In the genomic region with DNA sequence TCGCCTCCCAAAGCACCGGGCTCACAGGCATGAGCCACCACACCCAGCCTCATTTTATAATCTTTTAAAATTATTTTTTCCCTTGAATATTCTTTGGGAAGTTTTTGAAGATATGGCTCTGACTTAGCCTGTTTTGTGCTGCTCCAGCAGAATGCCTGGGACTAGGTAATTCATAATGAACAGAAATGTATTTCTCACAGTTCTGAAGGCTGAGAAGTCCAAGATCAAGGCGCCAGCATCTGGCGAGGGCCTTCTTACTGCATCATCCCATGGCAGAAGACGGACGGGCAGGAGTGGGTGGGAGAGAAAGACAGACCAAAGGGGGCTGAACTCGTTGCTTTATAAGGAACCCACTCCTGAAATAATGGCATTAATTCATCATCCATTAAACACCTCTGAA, we compare ENCODE assay signal across 19 cellular contexts.
DNase-seq lines count a peak whose midpoint lies in the region; ATAC-seq and TF ChIP-seq lines count a peak whose summit lies in the region.
"Had no signal": no experiment of that assay in that cellular context is flagged by ENCODE, and none has a peak within 500 bp of the region (broad histone marks: within the 10 kb centered on the region; RNA-seq: fewer than 3 reads in every experiment).

No MANE protein-coding gene starts in this region.

- H3K27ac ChIP-seq in right cardiac atrium (ENCODE audit: low read length) = peak overlapping the region; percentile 87
- peak overlapping the region in 3 of 4 donors; percentile 74 to 85 (median 77) for H3K27ac ChIP-seq in esophagus muscularis mucosa (replicated peaks in 1 of 4)
- H3K27ac ChIP-seq in psoas muscle = peak overlapping the region; percentile 80
- H3K27ac ChIP-seq in prostate gland = no peak overlapping the region
- H3K27ac ChIP-seq: BLaER1 had no signal

- H3K9me3 ChIP-seq in right cardiac atrium (ENCODE audit: control insufficient read depth, low read length) (no peaks in the 10 kb centered on the region), esophagus muscularis mucosa (no peaks in the 10 kb centered on the region), psoas muscle (no peaks in the 10 kb centered on the region), prostate gland (no peaks in the 10 kb centered on the region)
- H3K9me3 ChIP-seq: BLaER1 had no signal

- TF ChIP-seq POLR2A in esophagus muscularis mucosa (IDR thresholded peaks at IDR 0.05; ENCODE audit: low read depth) (no peak), prostate gland (IDR thresholded peaks at IDR 0.05) (no peak)

- TF ChIP-seq EP300 in esophagus muscularis mucosa (IDR thresholded peaks at IDR 0.05) = no peak

- intact Hi-C loops in right cardiac atrium (cut with DNase I) (loop anchor here in 1 of 4 donors (5.0 kb wide), 1 partner anchor 48 kb away; no protein-coding TSS in a partner anchor), left cardiac atrium (cut with DNase I) (loop anchor here in 1 of 2 donors (5.0 to 10.0 kb wide), 2 partner anchors 55 to 148 kb away; partner anchors contain the start of gene SPSB1), esophagus muscularis mucosa (cut with DNase I) (loop anchor here (10.0 kb wide), 1 partner anchor 65 kb away; no protein-coding TSS in a partner anchor), psoas muscle (cut with DNase I) (loop anchor here in 1 of 2 donors (5.0 kb wide), 1 partner anchor 63 kb away; no protein-coding TSS in a partner anchor), prostate gland (cut with DNase I) (loop anchor here (5.0 kb wide), 1 partner anchor 58 kb away; no protein-coding TSS in a partner anchor)

- DNase-seq in right cardiac atrium (no peak), left cardiac atrium (no peak), esophagus muscularis mucosa (ENCODE audit: extremely low spot score) (no peak), psoas muscle (no peak), prostate gland (ENCODE audit: low spot score) (no peak)
- no peak for DNase-seq in activated CD8-positive, alpha-beta memory T cell treated with anti-CD3 and anti-CD28 coated beads, Interleukin-2, amount 50 U/mL, for 48 hours
- DNase-seq: CD4-positive, alpha-beta memory T cell; DMS153; GDM1; H9; MV-4-11; NCI-H1694 treated with DMSO at 0.1 percent for 48 hours; NCI-H748 treated with DMSO at 0.1 percent for 48 hours; NK-92 treated with Interleukin-12 subunit alpha and Interleukin-12 subunit beta, amount 100 ng/mL, for 24 hours; SIG-M5 had no signal

- H3K27me3 ChIP-seq in right cardiac atrium (ENCODE audit: control insufficient read depth, insufficient read depth) (no peaks in the 10 kb centered on the region), esophagus muscularis mucosa (no peaks in the 10 kb centered on the region), psoas muscle (ENCODE audit: insufficient read depth in 3 of 3, low read length in 2 of 3) (no peaks in the 10 kb centered on the region), prostate gland (replicated peaks; ENCODE audit: insufficient read depth) (no peaks in the 10 kb centered on the region)
- H3K27me3 ChIP-seq: BLaER1 had no signal

- no peak overlapping the region for H3K4me3 ChIP-seq in right cardiac atrium (ENCODE audit: low read length)
- H3K4me3 ChIP-seq in esophagus muscularis mucosa = no peak overlapping the region
- H3K4me3 ChIP-seq in psoas muscle = no peak overlapping the region
- no peak overlapping the region for H3K4me3 ChIP-seq in prostate gland
- H3K4me3 ChIP-seq: BLaER1, K562 had no signal

- H3K36me3 ChIP-seq in esophagus muscularis mucosa (no peaks in the 10 kb centered on the region), psoas muscle (ENCODE audit: insufficient read depth in 1 of 2, low read depth in 1 of 2) (no peaks in the 10 kb centered on the region), prostate gland (no peaks in the 10 kb centered on the region)
- H3K36me3 ChIP-seq: BLaER1 had no signal

- TF ChIP-seq CTCF in esophagus muscularis mucosa (IDR thresholded peaks at IDR 0.05) = no peak
- TF ChIP-seq CTCF in psoas muscle (IDR thresholded peaks at IDR 0.05) = no peak
- TF ChIP-seq CTCF in prostate gland (IDR thresholded peaks at IDR 0.05) = no peak

- WGBS in right cardiac atrium = 91% methylated on average over 7 of the region's 7 CpGs
- WGBS in esophagus muscularis mucosa = 94% methylated on average over 7 of the region's 7 CpGs
- WGBS in psoas muscle, 3 donors = 89 to 94% (median 92%) methylated on average over 7 of the region's 7 CpGs
- WGBS in prostate gland = 87% methylated on average over 7 of the region's 7 CpGs

- H3K4me1 ChIP-seq in right cardiac atrium (ENCODE audit: control insufficient read depth, insufficient read depth, low read length) (peaks cover 10% of the 10 kb centered on the region), esophagus muscularis mucosa (peaks cover 49 to 82% (median 62%) of the 10 kb centered on the region in 4 donors), psoas muscle (peaks cover 81% of the 10 kb centered on the region), prostate gland (replicated peaks) (peaks cover 16% of the 10 kb centered on the region)

- ATAC-seq in right cardiac atrium (no peak), left cardiac atrium (no peak), psoas muscle (no peak), GM18868 (IDR thresholded peaks at IDR 0.05; ENCODE audit: unreplicated experiment) (no peak), HG03439 (IDR thresholded peaks at IDR 0.05; ENCODE audit: unreplicated experiment) (no peak)

Comparison
In these comparisons a context has a peak if more than half of its experiments do, and no peak if none do; other contexts are left out.
1. H3K27ac ChIP-seq: peak in right cardiac atrium (single experiment), esophagus muscularis mucosa (3 of 4) and psoas muscle (single experiment); none in prostate gland (0 of 2).